22 cellular contexts compared by ENCODE assay signal in genomic region chr11:128777369-128778011, GRCh38.
A peak's percentile ranks its signal among the peaks of the same experiment; 100 is the strongest.
DNase-seq lines count a peak whose midpoint lies in the region; ATAC-seq, FAIRE-seq and TF ChIP-seq lines count a peak whose summit lies in the region.
"Had no signal": no experiment of that assay in that cellular context is flagged by ENCODE, and none has a peak within 500 bp of the region (broad histone marks: within the 10 kb centered on the region; RNA-seq: fewer than 3 reads in every experiment).

No MANE protein-coding gene starts in this region.

- H3K27me3 ChIP-seq in hepatocyte: no peaks in the 10 kb centered on the region
- H3K27me3 ChIP-seq in pancreas: no peaks in the 10 kb centered on the region
- H3K27me3 ChIP-seq: neutrophil, right atrium auricular region had no signal

- H2AFZ ChIP-seq in hepatocyte: peak overlapping the region; percentile 14
- H2AFZ ChIP-seq: GM23248 had no signal

- peak overlapping the region; percentile 52 for H3K4me2 ChIP-seq in hepatocyte
- H3K4me2 ChIP-seq: KMS-11 had no signal

- ATAC-seq in SK-N-SH treated with all-trans-retinoic acid at 6 μM for 48 hours (peak; percentile 16; the same call in 1 of the 3 replicates), pancreas (peak; percentile 29 to 68 (median 44))

- H3K4me1 ChIP-seq in hepatocyte (ENCODE audit: insufficient read depth) (no peaks in the 10 kb centered on the region), pancreas (peaks cover 0 to 7% (median 0%) of the 10 kb centered on the region in 3 donors)

- DNase-seq in ELF-1 (ENCODE audit: low read depth, low spot score) (peak; percentile 20), hepatocyte (ENCODE audit: low spot score) (no peak), pancreas (no peak), occipital lobe (lab: John Stamatoyannopoulos, UW) (no peak), dermis blood vessel endothelial cell (no peak), RPMI8226 (no peak), posterior cingulate gyrus (no peak)
- DNase-seq: activated CD4-positive, alpha-beta memory T cell treated with anti-CD3 and anti-CD28 coated beads for 36 hours; activated gamma-delta T cell treated with Interleukin-2 at 50 U/mL for 16 hours; cerebellar nuclear complex; effector memory CD4-positive, alpha-beta T cell; GM23248; MV-4-11; NCI-H187; NCI-H2227 treated with DMSO at 0.1 percent for 48 hours; NCI-H774; SHP77 treated with DMSO at 0.1 percent for 48 hours had no signal

- H3K4me3 ChIP-seq in hepatocyte (no peak overlapping the region), pancreas (no peak overlapping the region)
- H3K4me3 ChIP-seq: GM23248, right atrium auricular region had no signal

- FAIRE-seq in pancreas (lab: Jason Lieb, UNC): no peak
- FAIRE-seq: GM19239 had no signal

- WGBS in hepatocyte (ENCODE audit: low lambda C conversion rate, missing lambda C conversion rate): 62% methylated on average over 11 of the region's 11 CpGs
- 54 to 77% methylated on average over 11 of the region's 11 CpGs for WGBS in pancreas, 2 donors

- no peaks in the 10 kb centered on the region for H3K79me2 ChIP-seq in hepatocyte

- H4K20me1 ChIP-seq in hepatocyte (ENCODE audit: insufficient read depth, poor library complexity, severe bottlenecking): no peaks in the 10 kb centered on the region

- intact Hi-C loops in pancreas (cut with DNase I): no loop called here
- intact Hi-C loops in posterior cingulate gyrus (cut with DNase I): no loop called here

- H3K9me3 ChIP-seq in hepatocyte (ENCODE audit: low read depth): no peaks in the 10 kb centered on the region
- H3K9me3 ChIP-seq in pancreas: no peaks in the 10 kb centered on the region
- H3K9me3 ChIP-seq: neutrophil, right atrium auricular region had no signal

- TF ChIP-seq CTCF in hepatocyte (IDR thresholded peaks at IDR 0.05; ENCODE audit: poor library complexity): no peak
- no peak for TF ChIP-seq CTCF in pancreas (IDR thresholded peaks at IDR 0.05)

- H3K27ac ChIP-seq in hepatocyte (no peak overlapping the region), pancreas (no peak overlapping the region)
- H3K27ac ChIP-seq: GM23248, KMS-11, neutrophil had no signal

- no peaks in the 10 kb centered on the region for H3K9me2 ChIP-seq in hepatocyte (replicated peaks; ENCODE audit: insufficient read depth)

- H3K36me3 ChIP-seq in hepatocyte (replicated peaks; ENCODE audit: insufficient read depth, low read depth): no peaks in the 10 kb centered on the region
- H3K36me3 ChIP-seq in pancreas: no peaks in the 10 kb centered on the region

TF ChIP-seq in SK-N-SH treated with all-trans-retinoic acid at 6 μM for 48 hours, 23 proteins besides CTCF, POLR2A, EP300 and RAD21:
- TF ChIP-seq TCF4 (CRISPR knock-in tag; IDR thresholded peaks at IDR 0.05; ENCODE audit: borderline replicate concordance) (peak; percentile 47; the same call in 1 of the 2 replicates), ZC3H10 (CRISPR knock-in tag; IDR thresholded peaks at IDR 0.05) (no peak), ZNF70 (CRISPR knock-in tag; IDR thresholded peaks at IDR 0.05) (no peak)
TF ChIP-seq in SK-N-SH treated with all-trans-retinoic acid at 6 μM for 48 hours: peak in this region for 1.
